ENCODE assay signal across 27 cellular contexts in genomic region chr7:5332579-5332978, GRCh38.
"Had no signal": no experiment of that assay in that cellular context is flagged by ENCODE, and none has a peak within 500 bp of the region (broad histone marks: within the 10 kb centered on the region; RNA-seq: fewer than 3 reads in every experiment).

No MANE protein-coding gene starts in this region.

- H2AFZ ChIP-seq: hepatocyte had no signal

- H3K36me3 ChIP-seq: uterus had no signal

- H3K27me3 ChIP-seq: ascending aorta, cardiac muscle cell, colonic mucosa, gastroesophageal sphincter, hepatocyte, pancreas, spleen, testis, uterus had no signal

- H3K4me2 ChIP-seq: hepatocyte had no signal

- H3K27ac ChIP-seq: ascending aorta, cardiac muscle cell, colonic mucosa, hepatocyte, pancreas, prostate gland, spleen, testis, uterus, WERI-Rb-1 had no signal

- H3K4me3 ChIP-seq: ascending aorta, cardiac muscle cell, colonic mucosa, gastroesophageal sphincter, hepatocyte, pancreas, prostate gland, spleen, testis, uterus had no signal

- H3K9me3 ChIP-seq: colonic mucosa, pancreas, prostate gland, testis, uterus had no signal

- DNase-seq: activated CD4-positive, alpha-beta T cell treated with anti-CD3 and anti-CD28 coated beads for 48 hours; activated CD4-positive, alpha-beta T cell treated with anti-CD3 and anti-CD28 coated beads, Interleukin-2, amount 50 U/mL, for 48 hours; activated CD8-positive, alpha-beta memory T cell treated with anti-CD3 and anti-CD28 coated beads for 24 hours; activated effector memory CD4-positive, alpha-beta T cell treated with anti-CD3 and anti-CD28 coated beads, Interleukin-2, amount 50 U/mL, for 16 hours; activated naive CD4-positive, alpha-beta T cell treated with anti-CD3 and anti-CD28 coated beads, Interleukin-2, amount 10 ng/mL, durations not matched to agents 7 days and 5 days; activated naive CD8-positive, alpha-beta T cell treated with anti-CD3 and anti-CD28 coated beads, Interleukin-2, amount 10 ng/mL, durations not matched to agents 7 days and 5 days; cerebellar nuclear complex; colonic mucosa; effector memory CD4-positive, alpha-beta T cell; islet precursor cell; left cardiac atrium; left ventricle myocardium superior; retina; spleen; stimulated activated naive CD4-positive, alpha-beta T cell; T-helper 9 cell; testis; trophoblast cell; WERI-Rb-1 had no signal

- ATAC-seq: activated CD4-positive, CD25-positive, alpha-beta regulatory T cell treated with anti-CD3 and anti-CD28 coated beads, Interleukin-2, amount 50 U/mL, for 24 hours; gastroesophageal sphincter; left ventricle myocardium superior had no signal

- H3K4me1 ChIP-seq: ascending aorta, pancreas, prostate gland, testis, uterus had no signal
